Comparison of ENCODE assay signal across 9 cellular contexts in genomic region chr3:124078978-124079911, GRCh38. TPM values are rescaled to one million over a fixed set of nuclear protein-coding genes. Genes with fewer than 3 reads are reported as not detected.
DNase-seq lines count a peak whose midpoint lies in the region; ATAC-seq and TF ChIP-seq lines count a peak whose summit lies in the region.
"Had no signal": no experiment of that assay in that cellular context is flagged by ENCODE, and none has a peak within 500 bp of the region (broad histone marks: within the 10 kb centered on the region; RNA-seq: fewer than 3 reads in every experiment).

No MANE protein-coding gene starts in this region.

- DNase-seq in NCI-H2081 (lab: John Stamatoyannopoulos, UW) (peak; percentile 45 to 66), NCI-H2081 treated with DMSO at 0.1 percent for 48 hours (lab: John Stamatoyannopoulos, UW) (no peak), KBM-7 (peak; percentile 56), RPMI8226 (peak; percentile 58), fibroblast of the aortic adventitia (ENCODE audit: low read depth) (peak; percentile 59), progenitor cell of endocrine pancreas (ENCODE audit: low spot score, unreplicated experiment) (no peak)
- no peak for DNase-seq in T-helper 2 cell treated with Interferon-gamma antibody and Interleukin-4, amounts not matched to agents 5 μg/mL and 100 μg/mL, for 36 hours (ENCODE audit: low spot score)

- TF ChIP-seq CTCF in fibroblast of the aortic adventitia (IDR thresholded peaks at IDR 0.05; ENCODE audit: insufficient read depth, low read length) = peak; percentile 83
- TF ChIP-seq CTCF in progenitor cell of endocrine pancreas (IDR thresholded peaks at IDR 0.05; ENCODE audit: unreplicated experiment) = peak; percentile 87

- ATAC-seq in HG03139 (IDR thresholded peaks at IDR 0.05; ENCODE audit: unreplicated experiment) = no peak

- H3K36me3 Mint-ChIP-seq in progenitor cell of endocrine pancreas (ENCODE audit: insufficient read depth) = no peaks in the 10 kb centered on the region
- H3K36me3 Mint-ChIP-seq in T-helper 2 cell treated with Interferon-gamma antibody and Interleukin-4, amounts not matched to agents 5 μg/mL and 100 μg/mL, for 36 hours (ENCODE audit: low read depth) = no peaks in the 10 kb centered on the region
- H3K36me3 Mint-ChIP-seq: activated naive CD4-positive, alpha-beta T cell treated with anti-CD3 and anti-CD28 coated beads, Interleukin-2, amount 50 U/mL, for 24 hours had no signal

- no peak overlapping the region for H3K4me3 ChIP-seq in fibroblast of the aortic adventitia (ENCODE audit: low read depth, low read length)

- H3K27ac Mint-ChIP-seq in progenitor cell of endocrine pancreas = peak overlapping the region; percentile 6
- no peak overlapping the region for H3K27ac Mint-ChIP-seq in T-helper 2 cell treated with Interferon-gamma antibody and Interleukin-4, amounts not matched to agents 5 μg/mL and 100 μg/mL, for 36 hours
- H3K27ac Mint-ChIP-seq: activated naive CD4-positive, alpha-beta T cell treated with anti-CD3 and anti-CD28 coated beads, Interleukin-2, amount 50 U/mL, for 24 hours had no signal

- in situ Hi-C loops in KBM-7 (cut with MboI; ENCODE audit: low pct_unique_long_range_greater_than_20kb, low sequenced_read_pairs) = no loop called here

- no peaks in the 10 kb centered on the region for H3K27me3 Mint-ChIP-seq in progenitor cell of endocrine pancreas
- peaks cover 3% of the 10 kb centered on the region for H3K27me3 Mint-ChIP-seq in T-helper 2 cell treated with Interferon-gamma antibody and Interleukin-4, amounts not matched to agents 5 μg/mL and 100 μg/mL, for 36 hours (ENCODE audit: low read depth)

- no peak overlapping the region for H3K4me3 Mint-ChIP-seq in progenitor cell of endocrine pancreas (ENCODE audit: low read depth)
- no peak overlapping the region for H3K4me3 Mint-ChIP-seq in T-helper 2 cell treated with Interferon-gamma antibody and Interleukin-4, amounts not matched to agents 5 μg/mL and 100 μg/mL, for 36 hours
- H3K4me3 Mint-ChIP-seq: activated naive CD4-positive, alpha-beta T cell treated with anti-CD3 and anti-CD28 coated beads, Interleukin-2, amount 50 U/mL, for 24 hours had no signal

- H3K9me3 Mint-ChIP-seq in progenitor cell of endocrine pancreas (ENCODE audit: low read depth) = no peaks in the 10 kb centered on the region
- no peaks in the 10 kb centered on the region for H3K9me3 Mint-ChIP-seq in T-helper 2 cell treated with Interferon-gamma antibody and Interleukin-4, amounts not matched to agents 5 μg/mL and 100 μg/mL, for 36 hours
- H3K9me3 Mint-ChIP-seq: activated naive CD4-positive, alpha-beta T cell treated with anti-CD3 and anti-CD28 coated beads, Interleukin-2, amount 50 U/mL, for 24 hours had no signal

- H3K4me1 Mint-ChIP-seq in progenitor cell of endocrine pancreas (ENCODE audit: low read depth) = peaks cover 4% of the 10 kb centered on the region
- no peaks in the 10 kb centered on the region for H3K4me1 Mint-ChIP-seq in T-helper 2 cell treated with Interferon-gamma antibody and Interleukin-4, amounts not matched to agents 5 μg/mL and 100 μg/mL, for 36 hours (ENCODE audit: low read depth)
- H3K4me1 Mint-ChIP-seq: activated naive CD4-positive, alpha-beta T cell treated with anti-CD3 and anti-CD28 coated beads, Interleukin-2, amount 50 U/mL, for 24 hours had no signal

RNA-seq across cellular contexts. Expression of gene KALRN, which starts 46.1 kb away (rescaled TPM):
- total RNA-seq in fibroblast of the aortic adventitia (ENCODE audit: low replicate concordance) (0.99 and 5.2 TPM in 2 replicates), progenitor cell of endocrine pancreas (76.4 and 85.0 TPM in 2 replicates)

Comparison
In these comparisons a context has a peak if more than half of its experiments do, and no peak if none do; other contexts are left out.
1. DNase-seq: peak in NCI-H2081 (2 of 2), KBM-7 (single experiment), RPMI8226 (single experiment) and fibroblast of the aortic adventitia (single experiment); none in NCI-H2081 treated with DMSO at 0.1 percent for 48 hours (single experiment), progenitor cell of endocrine pancreas (single experiment) and T-helper 2 cell treated with Interferon-gamma antibody and Interleukin-4, amounts not matched to agents 5 μg/mL and 100 μg/mL, for 36 hours (single experiment).
2. RNA of gene KALRN, which starts 46.1 kb away (total RNA-seq): 76.4 to 85.0 TPM in progenitor cell of endocrine pancreas; 0.99 to 5.2 TPM in fibroblast of the aortic adventitia; every median in the first group is over 10 times any median in the second.